Comparison of ENCODE assay signal across 25 cellular contexts in the genomic region with DNA sequence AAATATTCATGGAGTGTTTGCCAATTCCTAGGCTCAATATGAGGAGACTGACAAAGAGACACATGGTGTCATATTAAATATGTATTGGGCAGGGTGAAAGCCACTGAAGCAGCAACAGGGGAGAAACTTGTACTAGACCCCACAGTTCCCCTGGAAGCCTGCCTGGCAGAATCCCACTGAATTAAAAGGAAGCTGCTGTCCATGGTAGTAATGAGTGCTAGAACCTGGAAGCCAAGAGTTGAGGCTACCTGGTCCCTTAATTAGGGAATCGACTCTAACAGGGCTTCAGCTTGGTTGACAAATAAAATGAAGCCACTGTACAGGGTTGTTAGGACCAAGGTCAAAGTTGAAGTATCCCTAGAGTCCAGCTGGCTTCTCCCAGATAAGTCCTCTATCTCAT.
DNase-seq lines count a peak whose midpoint lies in the region; ATAC-seq, FAIRE-seq and TF ChIP-seq lines count a peak whose summit lies in the region.
"Had no signal": no experiment of that assay in that cellular context is flagged by ENCODE, and none has a peak within 500 bp of the region (broad histone marks: within the 10 kb centered on the region; RNA-seq: fewer than 3 reads in every experiment).

No MANE protein-coding gene starts in this region.

- no peak for ATAC-seq in A549
- ATAC-seq: activated CD8-positive, alpha-beta memory T cell treated with anti-CD3 and anti-CD28 coated beads, Interleukin-2, amount 10 ng/mL, durations not matched to agents 7 days and 5 days; body of pancreas had no signal

- DNase-seq in A549 (ENCODE audit: low read depth in 1 of 2, low spot score in 1 of 2) (no peak), adipocyte (ENCODE audit: low read depth) (peak; percentile 1), iPS-NIHi11 (ENCODE audit: low spot score) (peak; percentile 46), NCI-H226 (no peak), NOMO-1 (lab: John Stamatoyannopoulos, UW; ENCODE audit: unreplicated experiment in 2 of 2) (no peak)
- DNase-seq in stimulated activated CD4-positive, alpha-beta T cell treated with anti-CD3 and anti-CD28 coated beads, Interleukin-4, amount 100 ng/mL, for 24 hours = no peak
- DNase-seq: activated B cell treated with CpG ODN at 0.5 μM for 24 hours; activated CD4-positive, alpha-beta T cell treated with anti-CD3 and anti-CD28 coated beads, Interleukin-2, amount 50 U/mL, for 1 hour; activated CD8-positive, alpha-beta memory T cell treated with anti-CD3 and anti-CD28 coated beads, Interleukin-2, amount 10 ng/mL, durations not matched to agents 7 days and 5 days; activated T-cell treated with anti-CD3 and anti-CD28 coated beads, Interleukin-2, amount 50 U/mL, for 48 hours; body of pancreas; effector CD4-positive, alpha-beta T cell; glutamatergic neuron; HCEC 1CT; KG1; NCI-H1694 treated with DMSO at 0.1 percent for 48 hours; PC-9; SHP77; SW 1271; T-helper 9 cell; transverse colon had no signal

- CTCF ChIA-PET in A549 (lab: Yijun Ruan, JAX) = no interaction called here

- no peak for FAIRE-seq in A549 (lab: Jason Lieb, UNC)

- H3K9me3 ChIP-seq in A549 = no peaks in the 10 kb centered on the region
- no peaks in the 10 kb centered on the region for H3K9me3 ChIP-seq in adipocyte (ENCODE audit: control insufficient read depth, low read length)
- H3K9me3 ChIP-seq: body of pancreas, right atrium auricular region, transverse colon had no signal

- no peaks in the 10 kb centered on the region for H3K4me1 ChIP-seq in A549
- H3K4me1 ChIP-seq in adipocyte (ENCODE audit: control insufficient read depth, insufficient read depth, low read length) = peaks cover 8% of the 10 kb centered on the region
- H3K4me1 ChIP-seq: body of pancreas, right atrium auricular region had no signal

- no peak for TF ChIP-seq RAD21 in A549 (conservative IDR thresholded peaks at IDR 0.05 in 1 of 2, IDR thresholded peaks at IDR 0.05 in 1 of 2)
- no peak for TF ChIP-seq RAD21 in Ishikawa (IDR thresholded peaks at IDR 0.05; ENCODE audit: low read depth)

- 0% methylated on average over 1 of the region's 1 CpG for WGBS in A549 (ENCODE audit: missing lambda C conversion rate)

- no peak for TF ChIP-seq POLR2A in A549 (IDR thresholded peaks at IDR 0.05; ENCODE audit: low read length)

- no peaks in the 10 kb centered on the region for H3K27me3 ChIP-seq in adipocyte (replicated peaks; ENCODE audit: control insufficient read depth, insufficient read depth, low read length)
- H3K27me3 ChIP-seq: body of pancreas, right atrium auricular region, transverse colon had no signal

- H3K9ac ChIP-seq in adipocyte (ENCODE audit: low read length) = no peak overlapping the region

- no peaks in the 10 kb centered on the region for H3K36me3 ChIP-seq in adipocyte (ENCODE audit: control insufficient read depth, insufficient read depth, low read length, severe bottlenecking)
- H3K36me3 ChIP-seq: right atrium auricular region, transverse colon had no signal

- no peak overlapping the region for H3K27ac ChIP-seq in A549
- H3K27ac ChIP-seq: body of pancreas, PC-9, right atrium auricular region, transverse colon had no signal

- H3K4me2 ChIP-seq in A549 = no peak overlapping the region
- H3K4me2 ChIP-seq: PC-9, smooth muscle cell had no signal

- H3K4me3 ChIP-seq in A549 (no peak overlapping the region), adipocyte (ENCODE audit: low read length) (no peak overlapping the region)
- H3K4me3 ChIP-seq: body of pancreas, lung, PC-9, right atrium auricular region, smooth muscle cell, transverse colon had no signal

- POLR2A ChIA-PET in A549 (lab: Yijun Ruan, JAX) = no interaction called here

- no peak for TF ChIP-seq CTCF in A549 (IDR thresholded peaks at IDR 0.05)

- no peak for TF ChIP-seq EP300 in A549 (IDR thresholded peaks at IDR 0.05)
- no peak for TF ChIP-seq EP300 in Ishikawa (IDR thresholded peaks at IDR 0.05; ENCODE audit: borderline replicate concordance)

TF ChIP-seq in A549, 52 proteins besides CTCF, POLR2A, EP300 and RAD21:
- no peak for TF ChIP-seq ZFP36 (IDR thresholded peaks at IDR 0.05; ENCODE audit: borderline replicate concordance, partially characterized antibody)
- no peak for TF ChIP-seq TFCP2L1 (CRISPR knock-in tag; IDR thresholded peaks at IDR 0.05)
- no peak for TF ChIP-seq HOXB13 (CRISPR knock-in tag; IDR thresholded peaks at IDR 0.05; ENCODE audit: low read depth)
- no peak for TF ChIP-seq POLR2AphosphoS2 (conservative IDR thresholded peaks at IDR 0.05; ENCODE audit: low read length)
- TF ChIP-seq JUNB (IDR thresholded peaks at IDR 0.05) = no peak
- TF ChIP-seq, protein P1, sequence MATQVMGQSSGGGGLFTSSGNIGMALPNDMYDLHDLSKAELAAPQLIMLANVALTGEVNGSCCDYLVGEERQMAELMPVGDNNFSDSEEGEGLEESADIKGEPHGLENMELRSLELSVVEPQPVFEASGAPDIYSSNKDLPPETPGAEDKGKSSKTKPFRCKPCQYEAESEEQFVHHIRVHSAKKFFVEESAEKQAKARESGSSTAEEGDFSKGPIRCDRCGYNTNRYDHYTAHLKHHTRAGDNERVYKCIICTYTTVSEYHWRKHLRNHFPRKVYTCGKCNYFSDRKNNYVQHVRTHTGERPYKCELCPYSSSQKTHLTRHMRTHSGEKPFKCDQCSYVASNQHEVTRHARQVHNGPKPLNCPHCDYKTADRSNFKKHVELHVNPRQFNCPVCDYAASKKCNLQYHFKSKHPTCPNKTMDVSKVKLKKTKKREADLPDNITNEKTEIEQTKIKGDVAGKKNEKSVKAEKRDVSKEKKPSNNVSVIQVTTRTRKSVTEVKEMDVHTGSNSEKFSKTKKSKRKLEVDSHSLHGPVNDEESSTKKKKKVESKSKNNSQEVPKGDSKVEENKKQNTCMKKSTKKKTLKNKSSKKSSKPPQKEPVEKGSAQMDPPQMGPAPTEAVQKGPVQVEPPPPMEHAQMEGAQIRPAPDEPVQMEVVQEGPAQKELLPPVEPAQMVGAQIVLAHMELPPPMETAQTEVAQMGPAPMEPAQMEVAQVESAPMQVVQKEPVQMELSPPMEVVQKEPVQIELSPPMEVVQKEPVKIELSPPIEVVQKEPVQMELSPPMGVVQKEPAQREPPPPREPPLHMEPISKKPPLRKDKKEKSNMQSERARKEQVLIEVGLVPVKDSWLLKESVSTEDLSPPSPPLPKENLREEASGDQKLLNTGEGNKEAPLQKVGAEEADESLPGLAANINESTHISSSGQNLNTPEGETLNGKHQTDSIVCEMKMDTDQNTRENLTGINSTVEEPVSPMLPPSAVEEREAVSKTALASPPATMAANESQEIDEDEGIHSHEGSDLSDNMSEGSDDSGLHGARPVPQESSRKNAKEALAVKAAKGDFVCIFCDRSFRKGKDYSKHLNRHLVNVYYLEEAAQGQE (IDR thresholded peaks at IDR 0.05) = peak; percentile 72
- TF ChIP-seq, protein P2, sequence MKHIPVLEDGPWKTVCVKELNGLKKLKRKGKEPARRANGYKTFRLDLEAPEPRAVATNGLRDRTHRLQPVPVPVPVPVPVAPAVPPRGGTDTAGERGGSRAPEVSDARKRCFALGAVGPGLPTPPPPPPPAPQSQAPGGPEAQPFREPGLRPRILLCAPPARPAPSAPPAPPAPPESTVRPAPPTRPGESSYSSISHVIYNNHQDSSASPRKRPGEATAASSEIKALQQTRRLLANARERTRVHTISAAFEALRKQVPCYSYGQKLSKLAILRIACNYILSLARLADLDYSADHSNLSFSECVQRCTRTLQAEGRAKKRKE (CRISPR knock-in tag; IDR thresholded peaks at IDR 0.05; ENCODE audit: low read depth) = no peak
- no peak for TF ChIP-seq KDM1A (IDR thresholded peaks at IDR 0.05; ENCODE audit: low read depth)
TF ChIP-seq in A549: peak in this region for 1.

TF ChIP-seq in Ishikawa, 13 proteins besides CTCF, POLR2A, EP300 and RAD21:
- TF ChIP-seq TEAD4 (IDR thresholded peaks at IDR 0.05) = no peak
- TF ChIP-seq TAF1 (IDR thresholded peaks at IDR 0.05; ENCODE audit: low read depth) = no peak
- TF ChIP-seq TCF12 (IDR thresholded peaks at IDR 0.05; ENCODE audit: low read depth) = no peak
- TF ChIP-seq, protein P1 (IDR thresholded peaks at IDR 0.05; ENCODE audit: low read depth) = peak; percentile 81
TF ChIP-seq in Ishikawa: peak in this region for 1.

Comparison
In these comparisons a context has a peak if more than half of its experiments do, and no peak if none do; other contexts are left out.
1. DNase-seq: peak in adipocyte (single experiment) and iPS-NIHi11 (single experiment); none in A549 (0 of 2), NCI-H226 (single experiment), stimulated activated CD4-positive, alpha-beta T cell treated with anti-CD3 and anti-CD28 coated beads, Interleukin-4, amount 100 ng/mL, for 24 hours (single experiment) and NOMO-1 (0 of 2).